Comparison of ENCODE assay signal across 28 cellular contexts in the genomic region with DNA sequence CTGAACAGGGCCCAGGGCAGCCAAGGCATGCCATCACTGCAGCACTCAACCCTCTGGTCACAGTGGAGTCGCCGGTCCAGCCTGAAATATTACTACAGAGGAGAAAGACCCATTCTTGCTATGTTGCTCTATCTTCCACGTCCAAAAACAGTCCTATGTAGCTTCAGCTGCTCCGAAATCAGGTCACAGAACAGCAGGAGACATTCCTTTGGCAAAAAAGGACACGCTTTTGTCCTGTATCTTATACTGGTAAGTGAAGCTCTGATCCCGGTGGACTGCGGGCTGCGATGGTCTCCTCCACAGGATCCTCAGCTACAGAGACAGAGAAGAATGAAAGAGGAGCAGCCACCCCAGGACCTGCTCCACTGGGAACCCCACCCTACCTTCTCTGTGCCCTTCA.
"Had no signal": no experiment of that assay in that cellular context is flagged by ENCODE, and none has a peak within 500 bp of the region (broad histone marks: within the 10 kb centered on the region; RNA-seq: fewer than 3 reads in every experiment).

No MANE protein-coding gene starts in this region.

- H3K27ac Mint-ChIP-seq: activated CD4-positive, alpha-beta T cell treated with anti-CD3 and anti-CD28 coated beads for 36 hours; activated CD4-positive, alpha-beta T cell treated with anti-CD3 and anti-CD28 coated beads, Interleukin-2, amount 10 ng/mL, durations not matched to agents 7 days and 5 days; activated CD8-positive, alpha-beta T cell treated with anti-CD3 and anti-CD28 coated beads, Interleukin-2, amount 10 ng/mL, durations not matched to agents 7 days and 5 days; activated naive CD4-positive, alpha-beta T cell treated with anti-CD3 and anti-CD28 coated beads, Interleukin-2, amount 50 U/mL, for 24 hours; activated naive CD8-positive, alpha-beta T cell treated with anti-CD3 and anti-CD28 coated beads, Interleukin-2, amount 10 ng/mL, durations not matched to agents 7 days and 5 days; activated T-cell treated with anti-CD3 and anti-CD28 coated beads, Interleukin-2, amount 50 U/mL, for 24 hours; activated T-helper 2 cell treated with anti-CD3 and anti-CD28 coated beads, Interferon-gamma antibody, Interleukin-2, Interleukin-4, amounts not matched to agents 10 μg/mL and 5 μg/mL and 100 μg/mL, durations not matched to agents 14 hours and 24 hours and 36 hours; T-helper 1 cell treated with Interleukin-12 subunit alpha and Interleukin-12 subunit beta and Interleukin-4 antibody, amounts not matched to agents 30 μg/mL and 1 μg/mL, for 36 hours; T-helper 2 cell treated with Interferon-gamma antibody and Interleukin-4, amounts not matched to agents 5 μg/mL and 100 μg/mL, for 36 hours; WTC11 had no signal

- ATAC-seq: activated CD4-positive, alpha-beta T cell treated with anti-CD3 and anti-CD28 coated beads for 36 hours; activated CD4-positive, CD25-positive, alpha-beta regulatory T cell treated with anti-CD3 and anti-CD28 coated beads, Interleukin-2, amount 50 U/mL, for 24 hours; WTC11 had no signal

- H3K4me1 Mint-ChIP-seq: activated CD4-positive, alpha-beta T cell treated with anti-CD3 and anti-CD28 coated beads for 36 hours; activated CD4-positive, alpha-beta T cell treated with anti-CD3 and anti-CD28 coated beads, Interleukin-2, amount 10 ng/mL, durations not matched to agents 7 days and 5 days; activated naive CD4-positive, alpha-beta T cell treated with anti-CD3 and anti-CD28 coated beads, Interleukin-2, amount 50 U/mL, for 24 hours; activated naive CD8-positive, alpha-beta T cell treated with anti-CD3 and anti-CD28 coated beads, Interleukin-2, amount 10 ng/mL, durations not matched to agents 7 days and 5 days; WTC11 had no signal

- H3K4me3 ChIP-seq: ascending aorta, breast epithelium, SJSA1 had no signal

- H3K4me2 ChIP-seq: SK-N-SH had no signal

- H3K4me3 Mint-ChIP-seq: activated CD4-positive, alpha-beta T cell treated with anti-CD3 and anti-CD28 coated beads for 36 hours; activated CD4-positive, alpha-beta T cell treated with anti-CD3 and anti-CD28 coated beads, Interleukin-2, amount 10 ng/mL, durations not matched to agents 7 days and 5 days; activated CD8-positive, alpha-beta T cell treated with anti-CD3 and anti-CD28 coated beads, Interleukin-2, amount 10 ng/mL, durations not matched to agents 7 days and 5 days; activated naive CD4-positive, alpha-beta T cell treated with anti-CD3 and anti-CD28 coated beads, Interleukin-2, amount 50 U/mL, for 24 hours; activated naive CD8-positive, alpha-beta T cell treated with anti-CD3 and anti-CD28 coated beads, Interleukin-2, amount 10 ng/mL, durations not matched to agents 7 days and 5 days; activated T-cell treated with anti-CD3 and anti-CD28 coated beads, Interleukin-2, amount 50 U/mL, for 24 hours; T-helper 1 cell treated with Interleukin-12 subunit alpha and Interleukin-12 subunit beta and Interleukin-4 antibody, amounts not matched to agents 30 μg/mL and 1 μg/mL, for 36 hours; T-helper 2 cell treated with Interferon-gamma antibody and Interleukin-4, amounts not matched to agents 5 μg/mL and 100 μg/mL, for 36 hours; WTC11 had no signal

- H3K4me1 ChIP-seq: ascending aorta, breast epithelium, SJSA1 had no signal

- H3K27ac ChIP-seq: ascending aorta, breast epithelium, SJSA1 had no signal

- DNase-seq: activated CD4-positive, alpha-beta T cell treated with anti-CD3 and anti-CD28 coated beads for 36 hours; activated CD4-positive, alpha-beta T cell treated with anti-CD3 and anti-CD28 coated beads, Interleukin-2, amount 10 ng/mL, durations not matched to agents 7 days and 5 days; activated CD4-positive, alpha-beta T cell treated with anti-CD3 and anti-CD28 coated beads, Interleukin-2, amount 50 U/mL, for 48 hours; activated CD8-positive, alpha-beta T cell treated with anti-CD3 and anti-CD28 coated beads, Interleukin-2, amount 10 ng/mL, durations not matched to agents 7 days and 5 days; activated gamma-delta T cell; activated naive CD4-positive, alpha-beta T cell treated with Interleukin-2 at 50 U/mL for 16 hours; activated naive CD8-positive, alpha-beta T cell treated with anti-CD3 and anti-CD28 coated beads, Interleukin-2, amount 10 ng/mL, durations not matched to agents 7 days and 5 days; activated T-cell treated with anti-CD3 and anti-CD28 coated beads, Interleukin-2, amount 50 U/mL, for 24 hours; amygdala; central memory CD4-positive, alpha-beta T cell; NCI-H1105; NCI-H1417 treated with DMSO at 0.1 percent for 48 hours; NCI-H187 treated with DMSO at 0.1 percent for 48 hours; NCI-H2081; NCI-H226; NCI-H446 treated with DMSO at 0.1 percent for 48 hours; NCI-H524; SHP77 treated with DMSO at 0.1 percent for 48 hours; SK-N-SH had no signal

- H3K27me3 ChIP-seq: ascending aorta, breast epithelium, SJSA1 had no signal

- H3K27me3 Mint-ChIP-seq: activated CD4-positive, alpha-beta T cell treated with anti-CD3 and anti-CD28 coated beads for 36 hours; activated CD4-positive, alpha-beta T cell treated with anti-CD3 and anti-CD28 coated beads, Interleukin-2, amount 10 ng/mL, durations not matched to agents 7 days and 5 days; activated naive CD4-positive, alpha-beta T cell treated with anti-CD3 and anti-CD28 coated beads, Interleukin-2, amount 50 U/mL, for 24 hours; activated naive CD8-positive, alpha-beta T cell treated with anti-CD3 and anti-CD28 coated beads, Interleukin-2, amount 10 ng/mL, durations not matched to agents 7 days and 5 days; activated T-cell treated with anti-CD3 and anti-CD28 coated beads, Interleukin-2, amount 50 U/mL, for 24 hours had no signal

- H3K9me3 Mint-ChIP-seq: activated CD4-positive, alpha-beta T cell treated with anti-CD3 and anti-CD28 coated beads, Interleukin-2, amount 10 ng/mL, durations not matched to agents 7 days and 5 days; activated naive CD4-positive, alpha-beta T cell treated with anti-CD3 and anti-CD28 coated beads, Interleukin-2, amount 50 U/mL, for 24 hours; activated naive CD8-positive, alpha-beta T cell treated with anti-CD3 and anti-CD28 coated beads, Interleukin-2, amount 10 ng/mL, durations not matched to agents 7 days and 5 days; activated T-cell treated with anti-CD3 and anti-CD28 coated beads, Interleukin-2, amount 50 U/mL, for 24 hours; activated T-helper 2 cell treated with anti-CD3 and anti-CD28 coated beads, Interferon-gamma antibody, Interleukin-2, Interleukin-4, amounts not matched to agents 10 μg/mL and 5 μg/mL and 100 μg/mL, durations not matched to agents 14 hours and 24 hours and 36 hours; T-helper 1 cell treated with Interleukin-12 subunit alpha and Interleukin-12 subunit beta and Interleukin-4 antibody, amounts not matched to agents 30 μg/mL and 1 μg/mL, for 36 hours; T-helper 2 cell treated with Interferon-gamma antibody and Interleukin-4, amounts not matched to agents 5 μg/mL and 100 μg/mL, for 36 hours; WTC11 had no signal

- H3K9me2 ChIP-seq: SK-N-SH had no signal
